ENCODE assay signal across 24 cellular contexts in the genomic region with DNA sequence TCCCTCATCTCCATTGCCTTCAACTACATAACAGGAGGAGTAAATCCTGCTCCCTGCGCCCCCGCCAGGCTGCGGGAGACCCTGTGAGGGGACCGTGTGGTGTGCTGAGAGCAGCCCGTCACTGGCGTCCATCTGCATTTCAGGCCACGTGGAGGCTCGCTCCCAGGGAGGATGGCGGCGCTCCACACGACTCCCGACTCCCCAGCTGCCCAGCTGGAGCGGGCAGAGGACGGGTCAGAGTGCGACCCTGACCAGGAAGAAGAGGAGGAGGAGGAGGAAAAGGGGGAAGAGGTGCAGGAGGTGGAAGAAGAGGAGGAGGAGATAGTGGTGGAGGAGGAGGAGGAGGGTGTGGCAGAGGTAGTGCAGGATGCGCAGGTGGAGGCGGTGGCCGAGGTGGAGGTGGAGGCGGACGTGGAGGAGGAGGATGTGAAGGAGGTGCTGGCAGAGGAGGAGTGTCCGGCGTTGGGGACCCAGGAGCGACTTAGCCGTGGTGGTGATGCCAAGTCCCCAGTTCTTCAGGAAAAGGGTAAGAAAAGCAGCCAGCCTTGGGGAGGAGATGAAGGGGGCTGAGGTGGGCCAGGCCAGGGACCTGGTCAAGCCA.
"Had no signal": no experiment of that assay in that cellular context is flagged by ENCODE, and none has a peak within 500 bp of the region (broad histone marks: within the 10 kb centered on the region; RNA-seq: fewer than 3 reads in every experiment).

No MANE protein-coding gene starts in this region.

- H3K27me3 ChIP-seq: colonic mucosa, hepatocyte, neutrophil, sigmoid colon, suprapubic skin, tibial artery, upper lobe of left lung, vagina had no signal

- H3K4me1 ChIP-seq: colonic mucosa had no signal

- H3K27me3 Mint-ChIP-seq: naive B cell had no signal

- DNase-seq: colonic mucosa; endodermal cell; foreskin melanocyte; head of caudate nucleus; kidney; left cardiac atrium; left ventricle myocardium inferior; lower lobe of right lung; mesendoderm; naive B cell; psoas muscle; retina; sigmoid colon; stimulated activated CD4-positive, alpha-beta T cell treated with anti-CD3 and anti-CD28 coated beads, Interleukin-2, amount 100 ng/mL, for 24 hours; stimulated activated CD4-positive, alpha-beta T cell treated with anti-CD3 and anti-CD28 coated beads, Interleukin-4, amount 100 ng/mL, for 4 hours; stimulated activated naive CD8-positive, alpha-beta T cell treated with anti-CD3 and anti-CD28 coated beads, Interleukin-15, Interleukin-2, amounts not matched to agents 100 U/mL and 50 U/mL, for 24 hours; upper lobe of left lung had no signal

- H3K4me3 ChIP-seq: colonic mucosa, hepatocyte, left ventricle myocardium inferior, lower lobe of right lung, psoas muscle, sigmoid colon, skin epidermis, suprapubic skin, tibial artery, upper lobe of left lung, vagina had no signal

- ATAC-seq: left cardiac atrium; lower lobe of right lung; psoas muscle; stimulated activated naive CD8-positive, alpha-beta T cell treated with anti-CD3 and anti-CD28 coated beads, Interleukin-15, Interleukin-2, amounts not matched to agents 100 U/mL and 50 U/mL, for 24 hours had no signal

- H2AFZ ChIP-seq: hepatocyte had no signal

- FAIRE-seq: kidney had no signal

- H3K27ac ChIP-seq: colonic mucosa, hepatocyte, left ventricle myocardium inferior, lower lobe of right lung, neutrophil, psoas muscle, sigmoid colon, skin epidermis, suprapubic skin, tibial artery, upper lobe of left lung, vagina had no signal

- H3K9me3 Mint-ChIP-seq: endodermal cell, naive B cell, nephron had no signal

- H3K4me2 ChIP-seq: hepatocyte had no signal

- H3K36me3 ChIP-seq: colonic mucosa had no signal

- H3K9me3 ChIP-seq: colonic mucosa, left ventricle myocardium inferior, lower lobe of right lung, neutrophil, psoas muscle, sigmoid colon, suprapubic skin, tibial artery, upper lobe of left lung, vagina had no signal

- H3K27ac Mint-ChIP-seq: nephron had no signal

- H3K4me3 Mint-ChIP-seq: endodermal cell had no signal
